7 cellular contexts compared by ENCODE assay signal in the genomic region with DNA sequence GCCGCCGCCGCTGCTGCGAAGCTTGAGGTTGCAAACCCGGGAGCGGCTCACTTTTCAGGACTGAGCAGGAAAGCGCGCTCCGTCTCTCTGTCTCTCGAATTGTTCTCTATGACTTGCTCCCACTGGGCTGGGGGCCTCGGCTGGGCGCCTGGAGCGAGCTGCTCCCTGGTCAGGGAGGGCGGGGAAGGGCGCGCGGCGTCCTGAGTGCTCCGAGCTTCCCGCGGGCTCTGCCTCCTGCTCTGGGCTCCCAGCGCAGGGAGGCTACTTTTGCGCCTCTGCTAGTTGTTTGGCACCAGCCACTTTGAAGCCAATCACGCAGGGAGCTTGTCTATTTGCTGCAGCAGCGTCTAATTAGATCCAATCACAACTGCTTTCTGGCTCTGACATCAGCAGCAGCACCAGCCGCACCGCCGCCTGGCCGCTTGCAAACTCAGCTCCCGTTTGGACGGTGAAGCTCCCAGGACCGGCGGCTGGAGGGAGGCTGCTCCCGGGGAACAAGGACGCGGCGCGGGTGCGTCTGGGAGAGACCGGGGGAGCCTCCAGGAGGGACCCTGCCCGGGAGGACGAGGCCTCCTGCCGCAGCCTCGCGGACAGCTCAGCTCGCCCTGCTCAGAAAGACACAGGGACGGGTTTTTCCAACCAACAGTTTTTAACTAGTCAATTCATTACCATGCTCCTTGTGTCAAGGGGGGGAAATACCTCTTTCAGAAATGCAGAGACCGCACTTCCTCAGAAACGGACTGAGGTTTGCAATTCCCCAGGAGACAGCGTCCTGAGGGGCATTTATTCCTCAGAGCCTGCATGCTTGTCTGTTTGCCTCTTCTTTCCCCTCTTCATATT.
A peak's percentile ranks its signal among the peaks of the same experiment; 100 is the strongest.
DNase-seq lines count a peak whose midpoint lies in the region; ATAC-seq and FAIRE-seq lines count a peak whose summit lies in the region.

TSS of gene ADARB2 (minus strand) at position 304 of the 840 bp plus-strand sequence.

- peak within 1 kb of the TSS; percentile 75 for H3K4me3 Mint-ChIP-seq in activated naive CD4-positive, alpha-beta T cell treated with anti-CD3 and anti-CD28 coated beads, Interleukin-2, amount 50 U/mL, for 24 hours
- H3K4me3 Mint-ChIP-seq in stimulated activated naive CD8-positive, alpha-beta T cell treated with anti-CD3 and anti-CD28 coated beads, Interleukin-15, amount 100 ng/mL, for 72 hours = peak within 1 kb of the TSS; percentile 63

- DNase-seq in GM18507 (ENCODE audit: extremely low spot score, insufficient read length, low read depth) (peak; percentile 55), NCI-H128 (lab: John Stamatoyannopoulos, UW; ENCODE audit: unreplicated experiment) (peak; percentile 82), iris pigment epithelial cell (ENCODE audit: low read depth) (peak; percentile 44), GF-D8 (lab: John Stamatoyannopoulos, UW) (no peak)
- DNase-seq in stimulated activated naive CD8-positive, alpha-beta T cell treated with anti-CD3 and anti-CD28 coated beads, Interleukin-15, amount 100 ng/mL, for 72 hours = peak; percentile 10 to 14

- H3K36me3 Mint-ChIP-seq in activated naive CD4-positive, alpha-beta T cell treated with anti-CD3 and anti-CD28 coated beads, Interleukin-2, amount 50 U/mL, for 24 hours = no peaks in the 10 kb centered on the region

- ATAC-seq in GM21786 (IDR thresholded peaks at IDR 0.05; ENCODE audit: unreplicated experiment) = peak; percentile 65
- ATAC-seq in stimulated activated naive CD8-positive, alpha-beta T cell treated with anti-CD3 and anti-CD28 coated beads, Interleukin-15, amount 100 ng/mL, for 72 hours = peak; percentile 76

- peak; percentile 89 for FAIRE-seq in GM18507 (lab: Jason Lieb, UNC)

- H3K27me3 Mint-ChIP-seq in activated naive CD4-positive, alpha-beta T cell treated with anti-CD3 and anti-CD28 coated beads, Interleukin-2, amount 50 U/mL, for 24 hours = peaks cover 58% of the 10 kb centered on the region
- peaks cover 76% of the 10 kb centered on the region for H3K27me3 Mint-ChIP-seq in stimulated activated naive CD8-positive, alpha-beta T cell treated with anti-CD3 and anti-CD28 coated beads, Interleukin-15, amount 100 ng/mL, for 72 hours

- H3K4me1 Mint-ChIP-seq in activated naive CD4-positive, alpha-beta T cell treated with anti-CD3 and anti-CD28 coated beads, Interleukin-2, amount 50 U/mL, for 24 hours = peaks cover 19% of the 10 kb centered on the region
- peaks cover 8% of the 10 kb centered on the region for H3K4me1 Mint-ChIP-seq in stimulated activated naive CD8-positive, alpha-beta T cell treated with anti-CD3 and anti-CD28 coated beads, Interleukin-15, amount 100 ng/mL, for 72 hours

- H3K9me3 Mint-ChIP-seq in activated naive CD4-positive, alpha-beta T cell treated with anti-CD3 and anti-CD28 coated beads, Interleukin-2, amount 50 U/mL, for 24 hours = no peaks in the 10 kb centered on the region
- H3K9me3 Mint-ChIP-seq in stimulated activated naive CD8-positive, alpha-beta T cell treated with anti-CD3 and anti-CD28 coated beads, Interleukin-15, amount 100 ng/mL, for 72 hours = no peaks in the 10 kb centered on the region

- H3K27ac Mint-ChIP-seq in activated naive CD4-positive, alpha-beta T cell treated with anti-CD3 and anti-CD28 coated beads, Interleukin-2, amount 50 U/mL, for 24 hours = no peak within 1 kb of the TSS
- H3K27ac Mint-ChIP-seq in stimulated activated naive CD8-positive, alpha-beta T cell treated with anti-CD3 and anti-CD28 coated beads, Interleukin-15, amount 100 ng/mL, for 72 hours = no peak within 1 kb of the TSS
